ENCODE assay signal across 24 cellular contexts in the genomic region with DNA sequence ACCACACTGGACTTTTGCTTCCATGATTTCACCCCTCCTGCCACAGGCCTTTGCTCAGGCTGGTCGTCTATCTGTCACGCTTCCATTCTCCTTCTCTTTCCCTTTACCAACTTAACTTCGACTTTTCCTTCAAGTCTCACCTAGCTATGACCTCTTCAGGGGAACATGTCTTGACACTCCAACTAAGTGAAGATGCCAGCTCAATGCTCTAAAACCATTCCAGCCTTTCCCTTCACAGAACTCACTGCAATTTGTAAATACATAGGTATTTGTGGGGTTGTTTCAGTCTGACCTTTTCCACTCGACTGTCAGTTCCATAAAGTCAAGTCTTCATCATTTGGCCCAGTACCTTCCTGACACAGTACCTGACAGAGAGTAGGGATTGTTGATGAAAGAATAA.
"Had no signal": no experiment of that assay in that cellular context is flagged by ENCODE, and none has a peak within 500 bp of the region (broad histone marks: within the 10 kb centered on the region; RNA-seq: fewer than 3 reads in every experiment).

No MANE protein-coding gene starts in this region.

- H3K4me1 ChIP-seq: neural progenitor cell, parathyroid adenoma, psoas muscle, right lobe of liver, sigmoid colon, stomach, thyroid gland, tibial nerve, upper lobe of right lung, uterus had no signal

- H3K79me2 ChIP-seq: parathyroid adenoma had no signal

- DNase-seq: natural killer cell; occipital lobe; ovary; posterior cingulate gyrus; psoas muscle; right cardiac atrium; right lobe of liver; sigmoid colon; small intestine; stimulated activated CD4-positive, alpha-beta T cell treated with anti-CD3 and anti-CD28 coated beads, Interleukin-15, amount 100 ng/mL, for 24 hours; stimulated activated CD4-positive, alpha-beta T cell treated with anti-CD3 and anti-CD28 coated beads, Interleukin-2, amount 100 ng/mL, for 24 hours; stimulated activated CD4-positive, alpha-beta T cell treated with anti-CD3 and anti-CD28 coated beads, Interleukin-2, amount 100 ng/mL, for 48 hours; stimulated activated CD4-positive, alpha-beta T cell treated with anti-CD3 and anti-CD28 coated beads, Interleukin-4, amount 100 ng/mL, for 24 hours; stimulated activated naive B cell treated with anti-CD40 and anti-IgM and Interleukin-4, amounts not matched to agents 10 μg/mL and 1 μg/mL and 100 μg/mL, for 72 hours; stimulated activated naive CD4-positive, alpha-beta T cell treated with Interleukin-2 at 50 U/mL for 16 hours; stomach; thyroid gland; upper lobe of right lung; uterus had no signal

- ATAC-seq: natural killer cell; psoas muscle; right cardiac atrium; right lobe of liver; stimulated activated effector memory CD8-positive, alpha-beta T cell treated with anti-CD3 and anti-CD28 coated beads, Interleukin-12 subunit alpha, Interleukin-12 subunit beta, amount 100 ng/mL, for 72 hours; stimulated activated naive B cell treated with anti-CD40 and anti-IgM and Interleukin-4, amounts not matched to agents 10 μg/mL and 1 μg/mL and 100 μg/mL, for 72 hours; upper lobe of right lung had no signal

- H3K9me3 ChIP-seq: ovary, psoas muscle, right lobe of liver, sigmoid colon, stomach, thoracic aorta, thyroid gland, tibial nerve, upper lobe of right lung, uterus had no signal

- H3K9ac ChIP-seq: neural progenitor cell, parathyroid adenoma had no signal

- H2AFZ ChIP-seq: neural progenitor cell, parathyroid adenoma had no signal

- H3K27ac ChIP-seq: neural progenitor cell, ovary, parathyroid adenoma, psoas muscle, right lobe of liver, sigmoid colon, stomach, thoracic aorta, thyroid gland, tibial nerve, upper lobe of right lung, uterus had no signal

- H3K4me3 ChIP-seq: neural progenitor cell, ovary, psoas muscle, right lobe of liver, sigmoid colon, stomach, thoracic aorta, thyroid gland, tibial nerve, upper lobe of right lung, uterus had no signal

- H3K4me2 ChIP-seq: neural progenitor cell had no signal

- H3K27me3 ChIP-seq: neural progenitor cell, ovary, right lobe of liver, stomach, thyroid gland, upper lobe of right lung, uterus had no signal

- H3K36me3 ChIP-seq: neural progenitor cell, ovary, right lobe of liver, sigmoid colon, stomach, thoracic aorta, thyroid gland, tibial nerve, upper lobe of right lung, uterus had no signal
